Comparison of ENCODE assay signal across 1 cellular context in the genomic region with DNA sequence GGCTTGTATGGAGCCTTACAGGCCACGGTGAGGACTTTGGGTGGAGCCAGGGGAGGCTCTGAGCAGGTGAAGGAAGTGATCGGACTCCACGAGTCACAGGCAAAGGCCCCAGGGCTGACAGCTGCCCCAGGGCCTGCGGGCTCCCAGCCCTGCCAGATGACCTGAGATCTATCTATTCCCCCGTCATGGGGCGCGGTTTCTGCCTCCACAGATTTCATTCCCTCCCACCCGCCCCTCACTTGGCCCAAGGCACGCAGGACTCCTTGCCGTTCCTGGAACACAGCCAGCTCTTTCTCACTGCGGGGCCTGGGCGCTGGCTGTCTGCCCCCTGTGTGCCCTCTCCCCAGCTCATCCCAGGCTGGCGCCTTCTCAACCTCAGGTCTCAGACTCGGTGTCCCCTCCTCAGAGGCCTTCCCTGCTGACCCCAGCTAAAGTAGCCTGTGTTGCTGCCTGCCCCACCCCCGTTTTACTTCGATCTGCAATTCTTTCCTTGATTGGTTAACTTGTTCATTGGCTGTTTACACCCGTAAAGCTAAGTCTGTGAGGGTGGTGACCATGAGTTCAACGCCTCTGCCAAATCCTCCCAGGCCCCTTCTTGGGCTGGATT.
TF ChIP-seq lines count a peak whose summit lies in the region.

No MANE protein-coding gene starts in this region.

TF ChIP-seq in H1, 55 proteins besides CTCF, POLR2A, EP300 and RAD21:
- TF ChIP-seq, protein P1, sequence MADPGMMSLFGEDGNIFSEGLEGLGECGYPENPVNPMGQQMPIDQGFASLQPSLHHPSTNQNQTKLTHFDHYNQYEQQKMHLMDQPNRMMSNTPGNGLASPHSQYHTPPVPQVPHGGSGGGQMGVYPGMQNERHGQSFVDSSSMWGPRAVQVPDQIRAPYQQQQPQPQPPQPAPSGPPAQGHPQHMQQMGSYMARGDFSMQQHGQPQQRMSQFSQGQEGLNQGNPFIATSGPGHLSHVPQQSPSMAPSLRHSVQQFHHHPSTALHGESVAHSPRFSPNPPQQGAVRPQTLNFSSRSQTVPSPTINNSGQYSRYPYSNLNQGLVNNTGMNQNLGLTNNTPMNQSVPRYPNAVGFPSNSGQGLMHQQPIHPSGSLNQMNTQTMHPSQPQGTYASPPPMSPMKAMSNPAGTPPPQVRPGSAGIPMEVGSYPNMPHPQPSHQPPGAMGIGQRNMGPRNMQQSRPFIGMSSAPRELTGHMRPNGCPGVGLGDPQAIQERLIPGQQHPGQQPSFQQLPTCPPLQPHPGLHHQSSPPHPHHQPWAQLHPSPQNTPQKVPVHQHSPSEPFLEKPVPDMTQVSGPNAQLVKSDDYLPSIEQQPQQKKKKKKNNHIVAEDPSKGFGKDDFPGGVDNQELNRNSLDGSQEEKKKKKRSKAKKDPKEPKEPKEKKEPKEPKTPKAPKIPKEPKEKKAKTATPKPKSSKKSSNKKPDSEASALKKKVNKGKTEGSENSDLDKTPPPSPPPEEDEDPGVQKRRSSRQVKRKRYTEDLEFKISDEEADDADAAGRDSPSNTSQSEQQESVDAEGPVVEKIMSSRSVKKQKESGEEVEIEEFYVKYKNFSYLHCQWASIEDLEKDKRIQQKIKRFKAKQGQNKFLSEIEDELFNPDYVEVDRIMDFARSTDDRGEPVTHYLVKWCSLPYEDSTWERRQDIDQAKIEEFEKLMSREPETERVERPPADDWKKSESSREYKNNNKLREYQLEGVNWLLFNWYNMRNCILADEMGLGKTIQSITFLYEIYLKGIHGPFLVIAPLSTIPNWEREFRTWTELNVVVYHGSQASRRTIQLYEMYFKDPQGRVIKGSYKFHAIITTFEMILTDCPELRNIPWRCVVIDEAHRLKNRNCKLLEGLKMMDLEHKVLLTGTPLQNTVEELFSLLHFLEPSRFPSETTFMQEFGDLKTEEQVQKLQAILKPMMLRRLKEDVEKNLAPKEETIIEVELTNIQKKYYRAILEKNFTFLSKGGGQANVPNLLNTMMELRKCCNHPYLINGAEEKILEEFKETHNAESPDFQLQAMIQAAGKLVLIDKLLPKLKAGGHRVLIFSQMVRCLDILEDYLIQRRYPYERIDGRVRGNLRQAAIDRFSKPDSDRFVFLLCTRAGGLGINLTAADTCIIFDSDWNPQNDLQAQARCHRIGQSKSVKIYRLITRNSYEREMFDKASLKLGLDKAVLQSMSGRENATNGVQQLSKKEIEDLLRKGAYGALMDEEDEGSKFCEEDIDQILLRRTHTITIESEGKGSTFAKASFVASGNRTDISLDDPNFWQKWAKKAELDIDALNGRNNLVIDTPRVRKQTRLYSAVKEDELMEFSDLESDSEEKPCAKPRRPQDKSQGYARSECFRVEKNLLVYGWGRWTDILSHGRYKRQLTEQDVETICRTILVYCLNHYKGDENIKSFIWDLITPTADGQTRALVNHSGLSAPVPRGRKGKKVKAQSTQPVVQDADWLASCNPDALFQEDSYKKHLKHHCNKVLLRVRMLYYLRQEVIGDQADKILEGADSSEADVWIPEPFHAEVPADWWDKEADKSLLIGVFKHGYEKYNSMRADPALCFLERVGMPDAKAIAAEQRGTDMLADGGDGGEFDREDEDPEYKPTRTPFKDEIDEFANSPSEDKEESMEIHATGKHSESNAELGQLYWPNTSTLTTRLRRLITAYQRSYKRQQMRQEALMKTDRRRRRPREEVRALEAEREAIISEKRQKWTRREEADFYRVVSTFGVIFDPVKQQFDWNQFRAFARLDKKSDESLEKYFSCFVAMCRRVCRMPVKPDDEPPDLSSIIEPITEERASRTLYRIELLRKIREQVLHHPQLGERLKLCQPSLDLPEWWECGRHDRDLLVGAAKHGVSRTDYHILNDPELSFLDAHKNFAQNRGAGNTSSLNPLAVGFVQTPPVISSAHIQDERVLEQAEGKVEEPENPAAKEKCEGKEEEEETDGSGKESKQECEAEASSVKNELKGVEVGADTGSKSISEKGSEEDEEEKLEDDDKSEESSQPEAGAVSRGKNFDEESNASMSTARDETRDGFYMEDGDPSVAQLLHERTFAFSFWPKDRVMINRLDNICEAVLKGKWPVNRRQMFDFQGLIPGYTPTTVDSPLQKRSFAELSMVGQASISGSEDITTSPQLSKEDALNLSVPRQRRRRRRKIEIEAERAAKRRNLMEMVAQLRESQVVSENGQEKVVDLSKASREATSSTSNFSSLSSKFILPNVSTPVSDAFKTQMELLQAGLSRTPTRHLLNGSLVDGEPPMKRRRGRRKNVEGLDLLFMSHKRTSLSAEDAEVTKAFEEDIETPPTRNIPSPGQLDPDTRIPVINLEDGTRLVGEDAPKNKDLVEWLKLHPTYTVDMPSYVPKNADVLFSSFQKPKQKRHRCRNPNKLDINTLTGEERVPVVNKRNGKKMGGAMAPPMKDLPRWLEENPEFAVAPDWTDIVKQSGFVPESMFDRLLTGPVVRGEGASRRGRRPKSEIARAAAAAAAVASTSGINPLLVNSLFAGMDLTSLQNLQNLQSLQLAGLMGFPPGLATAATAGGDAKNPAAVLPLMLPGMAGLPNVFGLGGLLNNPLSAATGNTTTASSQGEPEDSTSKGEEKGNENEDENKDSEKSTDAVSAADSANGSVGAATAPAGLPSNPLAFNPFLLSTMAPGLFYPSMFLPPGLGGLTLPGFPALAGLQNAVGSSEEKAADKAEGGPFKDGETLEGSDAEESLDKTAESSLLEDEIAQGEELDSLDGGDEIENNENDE (IDR thresholded peaks at IDR 0.05; ENCODE audit: insufficient replicate concordance, low read length), result no peak
- TF ChIP-seq TCF12 (IDR thresholded peaks at IDR 0.05; ENCODE audit: low read depth, low read length) (no peak), SAP30 (IDR thresholded peaks at IDR 0.05; ENCODE audit: insufficient read depth, insufficient replicate concordance, low read length) (no peak), JUN (IDR thresholded peaks at IDR 0.05; ENCODE audit: low read depth, low read length) (no peak), EGR1 (IDR thresholded peaks at IDR 0.05; ENCODE audit: borderline replicate concordance, low read depth, low read length) (no peak), ZNF274 (IDR thresholded peaks at IDR 0.05; ENCODE audit: borderline replicate concordance, extremely low read depth, low read length) (no peak), CBX5 (IDR thresholded peaks at IDR 0.05; ENCODE audit: low read depth, low read length) (no peak), NRF1 (IDR thresholded peaks at IDR 0.05; ENCODE audit: low read depth, low read length) (no peak), SIX5 (IDR thresholded peaks at IDR 0.05; ENCODE audit: low read depth, low read length) (no peak), KDM4A (IDR thresholded peaks at IDR 0.05; ENCODE audit: low read depth, low read length, severe bottlenecking) (no peak), GTF2F1 (IDR thresholded peaks at IDR 0.05; ENCODE audit: borderline replicate concordance, low read depth, low read length) (no peak), MAFK (IDR thresholded peaks at IDR 0.05; ENCODE audit: low read depth, low read length) (no peak), BACH1 (IDR thresholded peaks at IDR 0.05; ENCODE audit: low read length) (no peak)
- TF ChIP-seq, protein P2, sequence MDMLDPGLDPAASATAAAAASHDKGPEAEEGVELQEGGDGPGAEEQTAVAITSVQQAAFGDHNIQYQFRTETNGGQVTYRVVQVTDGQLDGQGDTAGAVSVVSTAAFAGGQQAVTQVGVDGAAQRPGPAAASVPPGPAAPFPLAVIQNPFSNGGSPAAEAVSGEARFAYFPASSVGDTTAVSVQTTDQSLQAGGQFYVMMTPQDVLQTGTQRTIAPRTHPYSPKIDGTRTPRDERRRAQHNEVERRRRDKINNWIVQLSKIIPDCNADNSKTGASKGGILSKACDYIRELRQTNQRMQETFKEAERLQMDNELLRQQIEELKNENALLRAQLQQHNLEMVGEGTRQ (IDR thresholded peaks at IDR 0.05; ENCODE audit: low read length), result no peak
- TF ChIP-seq, protein P3, sequence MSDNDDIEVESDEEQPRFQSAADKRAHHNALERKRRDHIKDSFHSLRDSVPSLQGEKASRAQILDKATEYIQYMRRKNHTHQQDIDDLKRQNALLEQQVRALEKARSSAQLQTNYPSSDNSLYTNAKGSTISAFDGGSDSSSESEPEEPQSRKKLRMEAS (IDR thresholded peaks at IDR 0.05), result no peak
